Comparison of ENCODE assay signal across 26 cellular contexts in genomic region chr9:88676644-88677043, GRCh38.
"Had no signal": no experiment of that assay in that cellular context is flagged by ENCODE, and none has a peak within 500 bp of the region (broad histone marks: within the 10 kb centered on the region; RNA-seq: fewer than 3 reads in every experiment).

No MANE protein-coding gene starts in this region.

- H3K4me1 ChIP-seq: parathyroid adenoma, psoas muscle, right lobe of liver, sigmoid colon, stomach, thyroid gland, upper lobe of left lung, vagina had no signal

- H2AFZ ChIP-seq: parathyroid adenoma had no signal

- H3K9ac ChIP-seq: parathyroid adenoma had no signal

- H3K9me3 ChIP-seq: ovary, psoas muscle, right lobe of liver, sigmoid colon, stomach, thoracic aorta, thyroid gland, tibial nerve, upper lobe of left lung, vagina had no signal

- H3K27me3 ChIP-seq: ovary, right lobe of liver, sigmoid colon, stomach, thyroid gland, tibial nerve, upper lobe of left lung, vagina had no signal

- H3K27ac ChIP-seq: ovary, parathyroid adenoma, psoas muscle, right lobe of liver, sigmoid colon, stomach, thoracic aorta, thyroid gland, tibial nerve, upper lobe of left lung, vagina had no signal

- H3K4me3 ChIP-seq: ovary, psoas muscle, right lobe of liver, sigmoid colon, stomach, thoracic aorta, thyroid gland, tibial nerve, upper lobe of left lung, vagina had no signal

- DNase-seq: naive thymus-derived CD8-positive, alpha-beta T cell; nephron progenitor cell; occipital lobe; ovary; posterior cingulate gyrus; psoas muscle; right cardiac atrium; right lobe of liver; sigmoid colon; small intestine; stimulated activated CD4-positive, alpha-beta T cell treated with anti-CD3 and anti-CD28 coated beads, Interleukin-15, amount 100 ng/mL, for 24 hours; stimulated activated CD4-positive, alpha-beta T cell treated with anti-CD3 and anti-CD28 coated beads, Interleukin-2, amount 100 ng/mL, for 24 hours; stimulated activated CD4-positive, alpha-beta T cell treated with anti-CD3 and anti-CD28 coated beads, Interleukin-2, amount 100 ng/mL, for 48 hours; stimulated activated CD4-positive, alpha-beta T cell treated with anti-CD3 and anti-CD28 coated beads, Interleukin-4, amount 100 ng/mL, for 24 hours; stimulated activated naive B cell treated with anti-CD40 and anti-IgM and Interleukin-4, amounts not matched to agents 10 μg/mL and 1 μg/mL and 100 μg/mL, for 72 hours; stimulated activated naive CD4-positive, alpha-beta T cell treated with Interleukin-2 at 50 U/mL for 16 hours; stomach; thyroid gland; trophoblast cell; upper lobe of left lung had no signal

- ATAC-seq: naive thymus-derived CD8-positive, alpha-beta T cell; natural killer cell treated with Interleukin-12 subunit alpha and Interleukin-12 subunit beta and Interleukin-15 and Interleukin-18, amount 100 ng/mL, for 72 hours; psoas muscle; right cardiac atrium; right lobe of liver; stimulated activated effector memory CD8-positive, alpha-beta T cell treated with anti-CD3 and anti-CD28 coated beads, Interleukin-12 subunit alpha, Interleukin-12 subunit beta, amount 100 ng/mL, for 72 hours; stimulated activated naive B cell treated with anti-CD40 and anti-IgM and Interleukin-4, amounts not matched to agents 10 μg/mL and 1 μg/mL and 100 μg/mL, for 72 hours had no signal

- H3K36me3 ChIP-seq: ovary, right lobe of liver, sigmoid colon, stomach, thoracic aorta, thyroid gland, tibial nerve, upper lobe of left lung, vagina had no signal

- H3K79me2 ChIP-seq: parathyroid adenoma had no signal
